ENCODE assay signal across 1 cellular context in genomic region chrX:119604778-119605177, GRCh38.
TF ChIP-seq lines count a peak whose summit lies in the region.

No MANE protein-coding gene starts in this region.

TF ChIP-seq in GM12878, 131 proteins besides CTCF, POLR2A, EP300 and RAD21:
- TF ChIP-seq RCOR1 (conservative IDR thresholded peaks at IDR 0.05; ENCODE audit: low read depth, low read length) (no peak), STAT1 (conservative IDR thresholded peaks at IDR 0.05) (no peak), MYC (IDR thresholded peaks at IDR 0.05; ENCODE audit: insufficient read depth, insufficient read length, insufficient replicate concordance, low read length, severe bottlenecking) (no peak), SIN3A (IDR thresholded peaks at IDR 0.05; ENCODE audit: low read depth, low read length) (no peak), ATF7 (IDR thresholded peaks at IDR 0.05; ENCODE audit: low read depth) (no peak), CBX5 (IDR thresholded peaks at IDR 0.05; ENCODE audit: low read depth) (no peak), BCL11A (IDR thresholded peaks at IDR 0.05; ENCODE audit: low read depth, low read length) (no peak), CEBPZ (IDR thresholded peaks at IDR 0.05; ENCODE audit: low read depth, low read length) (no peak), MEF2B (IDR thresholded peaks at IDR 0.05; ENCODE audit: partially characterized antibody, poor library complexity, severe bottlenecking) (no peak), ASH2L (IDR thresholded peaks at IDR 0.05; ENCODE audit: borderline replicate concordance, low read depth) (no peak), NR2F1 (conservative IDR thresholded peaks at IDR 0.05) (no peak), POLR2AphosphoS2 (IDR thresholded peaks at IDR 0.05; ENCODE audit: low read depth, low read length) (no peak), SUZ12 (IDR thresholded peaks at IDR 0.05; ENCODE audit: unreplicated experiment) (no peak)
- TF ChIP-seq, protein P1, sequence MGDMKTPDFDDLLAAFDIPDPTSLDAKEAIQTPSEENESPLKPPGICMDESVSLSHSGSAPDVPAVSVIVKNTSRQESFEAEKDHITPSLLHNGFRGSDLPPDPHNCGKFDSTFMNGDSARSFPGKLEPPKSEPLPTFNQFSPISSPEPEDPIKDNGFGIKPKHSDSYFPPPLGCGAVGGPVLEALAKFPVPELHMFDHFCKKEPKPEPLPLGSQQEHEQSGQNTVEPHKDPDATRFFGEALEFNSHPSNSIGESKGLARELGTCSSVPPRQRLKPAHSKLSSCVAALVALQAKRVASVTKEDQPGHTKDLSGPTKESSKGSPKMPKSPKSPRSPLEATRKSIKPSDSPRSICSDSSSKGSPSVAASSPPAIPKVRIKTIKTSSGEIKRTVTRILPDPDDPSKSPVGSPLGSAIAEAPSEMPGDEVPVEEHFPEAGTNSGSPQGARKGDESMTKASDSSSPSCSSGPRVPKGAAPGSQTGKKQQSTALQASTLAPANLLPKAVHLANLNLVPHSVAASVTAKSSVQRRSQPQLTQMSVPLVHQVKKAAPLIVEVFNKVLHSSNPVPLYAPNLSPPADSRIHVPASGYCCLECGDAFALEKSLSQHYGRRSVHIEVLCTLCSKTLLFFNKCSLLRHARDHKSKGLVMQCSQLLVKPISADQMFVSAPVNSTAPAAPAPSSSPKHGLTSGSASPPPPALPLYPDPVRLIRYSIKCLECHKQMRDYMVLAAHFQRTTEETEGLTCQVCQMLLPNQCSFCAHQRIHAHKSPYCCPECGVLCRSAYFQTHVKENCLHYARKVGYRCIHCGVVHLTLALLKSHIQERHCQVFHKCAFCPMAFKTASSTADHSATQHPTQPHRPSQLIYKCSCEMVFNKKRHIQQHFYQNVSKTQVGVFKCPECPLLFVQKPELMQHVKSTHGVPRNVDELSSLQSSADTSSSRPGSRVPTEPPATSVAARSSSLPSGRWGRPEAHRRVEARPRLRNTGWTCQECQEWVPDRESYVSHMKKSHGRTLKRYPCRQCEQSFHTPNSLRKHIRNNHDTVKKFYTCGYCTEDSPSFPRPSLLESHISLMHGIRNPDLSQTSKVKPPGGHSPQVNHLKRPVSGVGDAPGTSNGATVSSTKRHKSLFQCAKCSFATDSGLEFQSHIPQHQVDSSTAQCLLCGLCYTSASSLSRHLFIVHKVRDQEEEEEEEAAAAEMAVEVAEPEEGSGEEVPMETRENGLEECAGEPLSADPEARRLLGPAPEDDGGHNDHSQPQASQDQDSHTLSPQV (IDR thresholded peaks at IDR 0.05) = no peak
TF ChIP-seq in GM12878: peak in this region for 0.
